2 cellular contexts compared by ENCODE assay signal in genomic region chr12:104579716-104580495, GRCh38.
TF ChIP-seq lines count a peak whose summit lies in the region.

No MANE protein-coding gene starts in this region.

TF ChIP-seq in SK-N-SH, 30 proteins besides CTCF, POLR2A, EP300 and RAD21 (continued from another document):
- TF ChIP-seq GATA2 (CRISPR knock-in tag; IDR thresholded peaks at IDR 0.05) (no peak), MXI1 (IDR thresholded peaks at IDR 0.05; ENCODE audit: low read depth, low read length) (no peak), YY1 (IDR thresholded peaks at IDR 0.05; ENCODE audit: low read depth) (no peak), RCOR1 (IDR thresholded peaks at IDR 0.05; ENCODE audit: low read length) (no peak), MAX (IDR thresholded peaks at IDR 0.05; ENCODE audit: low read depth) (no peak), JUND (IDR thresholded peaks at IDR 0.05) (no peak)

TF ChIP-seq in SK-N-SH treated with all-trans-retinoic acid at 6 μM for 48 hours, 23 proteins besides CTCF, POLR2A, EP300 and RAD21 (continued from another document):
- TF ChIP-seq CSRNP3 (CRISPR knock-in tag; IDR thresholded peaks at IDR 0.05) = no peak
- no peak for TF ChIP-seq CREB5 (CRISPR knock-in tag; IDR thresholded peaks at IDR 0.05; ENCODE audit: low read depth)
- no peak for TF ChIP-seq PATZ1 (CRISPR knock-in tag; IDR thresholded peaks at IDR 0.05; ENCODE audit: borderline replicate concordance)
- TF ChIP-seq ISL1 (CRISPR knock-in tag; IDR thresholded peaks at IDR 0.05) = no peak
- TF ChIP-seq SNAI2 (CRISPR knock-in tag; IDR thresholded peaks at IDR 0.05) = no peak
- TF ChIP-seq ZC3H10 (CRISPR knock-in tag; IDR thresholded peaks at IDR 0.05) = no peak
- TF ChIP-seq ESRRG (CRISPR knock-in tag; IDR thresholded peaks at IDR 0.05) = no peak
- TF ChIP-seq TCF4 (CRISPR knock-in tag; IDR thresholded peaks at IDR 0.05; ENCODE audit: borderline replicate concordance) = no peak
